Comparison of ENCODE assay signal across 8 cellular contexts in genomic region chr1:154955039-154955717, GRCh38. TPM values are rescaled to one million over a fixed set of nuclear protein-coding genes. Genes with fewer than 3 reads are reported as not detected.
A peak's percentile ranks its signal among the peaks of the same experiment; 100 is the strongest.
DNase-seq lines count a peak whose midpoint lies in the region; ATAC-seq and TF ChIP-seq lines count a peak whose summit lies in the region.

No MANE protein-coding gene starts in this region.

- H3K27me3 Mint-ChIP-seq in naive thymus-derived CD4-positive, alpha-beta T cell, result no peaks in the 10 kb centered on the region

- no peaks in the 10 kb centered on the region for H3K27me3 ChIP-seq in naive thymus-derived CD4-positive, alpha-beta T cell (ENCODE audit: control insufficient read depth in 2 of 2, insufficient read depth in 2 of 2, low read length in 2 of 2)

- peaks cover 59 to 86% (median 77%) of the 10 kb centered on the region in 7 donors for H3K4me1 Mint-ChIP-seq in naive thymus-derived CD4-positive, alpha-beta T cell

- CTCF ChIA-PET in naive thymus-derived CD4-positive, alpha-beta T cell (lab: Charles Lee), result interaction anchor here (0.6 to 9.3 kb wide), 19 partner anchors 17 to 1258 kb away, joined by 3 to 101 read pairs (median 5); partner anchors contain the start of genes EFNA4, KRTCAP2, PMF1 and PMVK

- TF ChIP-seq CTCF in epithelial cell of proximal tubule (conservative IDR thresholded peaks at IDR 0.05; ENCODE audit: low read depth, low read length), result no peak

- intact Hi-C loops in naive thymus-derived CD4-positive, alpha-beta T cell (cut with micrococcal nuclease), result loop anchor here (1.0 to 10.0 kb wide), 13 partner anchors 18 to 990 kb away; partner anchors contain the start of genes CKS1B (in 2 of the 2), UBE2Q1 (in 2 of the 2), ADAR (in 1 of the 2) and CREB3L4 (in 1 of the 2)

- DNase-seq in NCI-H774 (lab: John Stamatoyannopoulos, UW) (peak; percentile 59), epithelial cell of proximal tubule (ENCODE audit: low read depth) (no peak)
- peak; percentile 83 for DNase-seq in activated CD8-positive, alpha-beta memory T cell treated with anti-CD3 and anti-CD28 coated beads, Interleukin-2, amount 50 U/mL, for 48 hours
- peak; percentile 61 to 99 (median 95) for DNase-seq in naive thymus-derived CD4-positive, alpha-beta T cell
- DNase-seq in stimulated activated naive CD4-positive, alpha-beta T cell (lab: John Stamatoyannopoulos, UW), result peak; percentile 85 to 96 (median 94)

- H3K36me3 ChIP-seq in naive thymus-derived CD4-positive, alpha-beta T cell (ENCODE audit: control insufficient read depth in 2 of 3, insufficient read depth in 3 of 3, low read length in 3 of 3), result peaks cover 8 to 38% (median 9%) of the 10 kb centered on the region in 3 experiments

- H3K4me1 ChIP-seq in naive thymus-derived CD4-positive, alpha-beta T cell (ENCODE audit: control insufficient read depth in 2 of 2, insufficient read depth in 2 of 2, low read length in 2 of 2), result peaks cover 55 to 56% of the 10 kb centered on the region in 2 donors

- no peaks in the 10 kb centered on the region for H3K9me3 ChIP-seq in naive thymus-derived CD4-positive, alpha-beta T cell (ENCODE audit: control insufficient read depth in 2 of 3, low read length in 3 of 3)

- peaks cover 0 to 4% (median 0%) of the 10 kb centered on the region in 11 donors for H3K9me3 Mint-ChIP-seq in naive thymus-derived CD4-positive, alpha-beta T cell

- peaks cover 4 to 27% (median 6%) of the 10 kb centered on the region in 5 donors for H3K36me3 Mint-ChIP-seq in naive thymus-derived CD4-positive, alpha-beta T cell

- H3K27ac Mint-ChIP-seq in naive thymus-derived CD4-positive, alpha-beta T cell, result peak overlapping the region; percentile 97 to 100 (median 99)

- POLR2A ChIA-PET in naive thymus-derived CD4-positive, alpha-beta T cell (lab: Charles Lee), result interaction anchor here (0.6 to 13.7 kb wide), 26 partner anchors 9 to 570 kb away, joined by 3 to 160 read pairs (median 5); partner anchors contain the start of genes CKS1B, FLAD1, KRTCAP2 and PMVK

- peak overlapping the region; percentile 96 for H3K27ac ChIP-seq in naive thymus-derived CD4-positive, alpha-beta T cell (ENCODE audit: low read depth, low read length)

- H3K4me3 ChIP-seq in epithelial cell of proximal tubule (ENCODE audit: low read depth, low read length), result peak overlapping the region; percentile 69
- H3K4me3 ChIP-seq in naive thymus-derived CD4-positive, alpha-beta T cell (ENCODE audit: low read length), result peak overlapping the region; percentile 92

- ATAC-seq in HG02938 (IDR thresholded peaks at IDR 0.05; ENCODE audit: unreplicated experiment) (peak; percentile 77), GM19351 (IDR thresholded peaks at IDR 0.05; ENCODE audit: unreplicated experiment) (no peak)
- peak; percentile 89 for ATAC-seq in naive thymus-derived CD4-positive, alpha-beta T cell

- peak overlapping the region; percentile 92 to 99 (median 98) for H3K4me3 Mint-ChIP-seq in naive thymus-derived CD4-positive, alpha-beta T cell

- peak; percentile 14 for TF ChIP-seq POLR2A in GM10847 (IDR thresholded peaks at IDR 0.05; ENCODE audit: extremely low read depth, insufficient read length)

RNA-seq across cellular contexts. Expression of gene PBXIP1, which starts 0.7 kb away (rescaled TPM):
- total RNA-seq in epithelial cell of proximal tubule, result 23.4 and 49.6 TPM in 2 replicates
- total RNA-seq in naive thymus-derived CD4-positive, alpha-beta T cell, result 100 to 1,000 TPM; 107 to 390 (median 383) TPM
- polyA plus RNA-seq in naive thymus-derived CD4-positive, alpha-beta T cell, result 100 to 1,000 TPM; 234 to 318 TPM

RNA-seq across cellular contexts. Expression of gene PYGO2, which starts 6.4 kb away (rescaled TPM):
- total RNA-seq in epithelial cell of proximal tubule, result 16.0 and 23.7 TPM in 2 replicates
- total RNA-seq in naive thymus-derived CD4-positive, alpha-beta T cell, result 10 to 100 TPM; 33.0 to 69.5 (median 46.2) TPM
- 10 to 100 TPM; 33.0 to 64.0 TPM for polyA plus RNA-seq in naive thymus-derived CD4-positive, alpha-beta T cell

RNA-seq across cellular contexts. Expression of gene SHC1, which starts 15.4 kb away (rescaled TPM):
- total RNA-seq in epithelial cell of proximal tubule, result 131 and 155 TPM in 2 replicates
- 10 to 100 TPM; 71.0 to 76.9 (median 73.7) TPM for total RNA-seq in naive thymus-derived CD4-positive, alpha-beta T cell
- polyA plus RNA-seq in naive thymus-derived CD4-positive, alpha-beta T cell, result 10 to 100 TPM; 29.6 to 38.3 TPM

RNA-seq across cellular contexts. Expression of gene PMVK, which starts 18.7 kb away (rescaled TPM):
- total RNA-seq in epithelial cell of proximal tubule, result 11.8 and 13.2 TPM in 2 replicates
- 10 to 100 TPM; 11.3 to 35.1 (median 12.6) TPM for total RNA-seq in naive thymus-derived CD4-positive, alpha-beta T cell
- polyA plus RNA-seq in naive thymus-derived CD4-positive, alpha-beta T cell, result 10 to 100 TPM; 38.7 to 41.4 TPM

RNA-seq across cellular contexts. Expression of gene CKS1B, which starts 19.3 kb away (rescaled TPM):
- total RNA-seq in epithelial cell of proximal tubule, result 289 and 358 TPM in 2 replicates
- total RNA-seq in naive thymus-derived CD4-positive, alpha-beta T cell, result 100 to 1,000 TPM in 1 of 5 experiments, 10 to 100 TPM in 3, 1 to 10 TPM in 1; 8.4 to 105 (median 10.2) TPM
- 10 to 100 TPM; 37.1 to 55.2 TPM for polyA plus RNA-seq in naive thymus-derived CD4-positive, alpha-beta T cell
